ENCODE assay signal across 14 cellular contexts in genomic region chr12:79776111-79776510, GRCh38.
DNase-seq lines count a peak whose midpoint lies in the region; ATAC-seq and TF ChIP-seq lines count a peak whose summit lies in the region.
"Had no signal": no experiment of that assay in that cellular context is flagged by ENCODE, and none has a peak within 500 bp of the region (broad histone marks: within the 10 kb centered on the region; RNA-seq: fewer than 3 reads in every experiment).

No MANE protein-coding gene starts in this region.

- no peaks in the 10 kb centered on the region for H3K4me1 Mint-ChIP-seq in CD4-positive, alpha-beta memory T cell
- H3K4me1 Mint-ChIP-seq: T-cell had no signal

- no peak overlapping the region for H3K4me3 ChIP-seq in cardiac fibroblast (replicated peaks in 1 of 2; ENCODE audit: low read depth in 2 of 2, low read length in 2 of 2)
- H3K4me3 ChIP-seq in left ventricle myocardium inferior = no peak overlapping the region
- H3K4me3 ChIP-seq in testis = no peak overlapping the region
- no peak overlapping the region for H3K4me3 ChIP-seq in CD4-positive, alpha-beta memory T cell (ENCODE audit: low read length in 2 of 2)
- H3K4me3 ChIP-seq: colonic mucosa, GM12878 had no signal

- H3K36me3 ChIP-seq in left ventricle myocardium inferior = peaks cover 40% of the 10 kb centered on the region
- no peaks in the 10 kb centered on the region for H3K36me3 ChIP-seq in testis (ENCODE audit: low read depth, missing control alignments)
- peaks cover 17% of the 10 kb centered on the region for H3K36me3 ChIP-seq in CD4-positive, alpha-beta memory T cell (ENCODE audit: insufficient read depth, low read length)
- H3K36me3 ChIP-seq: colonic mucosa had no signal

- CTCF ChIA-PET in CD4-positive, alpha-beta memory T cell (lab: Charles Lee; ENCODE audit: partially characterized antibody) = interaction anchor here (1.1 kb wide), 1 partner anchor 9 kb away, joined by 4 read pairs; no protein-coding TSS in a partner anchor

- ATAC-seq in GM21381 (IDR thresholded peaks at IDR 0.05; ENCODE audit: unreplicated experiment) = no peak
- ATAC-seq in HG03439 (IDR thresholded peaks at IDR 0.05; ENCODE audit: unreplicated experiment) = no peak
- no peak for ATAC-seq in activated CD4-positive, CD25-positive, alpha-beta regulatory T cell treated with anti-CD3 and anti-CD28 coated beads, Interleukin-2, amount 50 U/mL, for 24 hours
- ATAC-seq: GM12878, T-cell had no signal

- TF ChIP-seq CTCF in cardiac fibroblast (IDR thresholded peaks at IDR 0.05; ENCODE audit: low read depth, low read length) (no peak), left ventricle myocardium inferior (IDR thresholded peaks at IDR 0.05; ENCODE audit: borderline replicate concordance) (no peak), testis (IDR thresholded peaks at IDR 0.05) (no peak)

- no peaks in the 10 kb centered on the region for H3K27me3 Mint-ChIP-seq in CD4-positive, alpha-beta memory T cell
- H3K27me3 Mint-ChIP-seq: T-cell had no signal

- intact Hi-C loops in left ventricle myocardium inferior (cut with micrococcal nuclease) (no loop called here), testis (cut with DNase I; ENCODE audit: low total_unique reads) (no loop called here)
- intact Hi-C loops in CD4-positive, alpha-beta memory T cell (cut with micrococcal nuclease) = no loop called here

- TF ChIP-seq POLR2A in testis (IDR thresholded peaks at IDR 0.05) = no peak

- peak overlapping the region; percentile 21 for H3K27ac ChIP-seq in left ventricle myocardium inferior (replicated peaks)
- H3K27ac ChIP-seq in testis = peak overlapping the region; percentile 3 to 47
- H3K27ac ChIP-seq in CD4-positive, alpha-beta memory T cell (ENCODE audit: low read depth, low read length) = no peak overlapping the region
- H3K27ac ChIP-seq: colonic mucosa had no signal

- DNase-seq in HT1080 (ENCODE audit: low read depth) (peak; percentile 56), cardiac fibroblast (ENCODE audit: low read depth in 2 of 2) (peak; percentile 72 to 76), left ventricle myocardium inferior (no peak), testis (no peak)
- no peak for DNase-seq in CD4-positive, alpha-beta memory T cell
- DNase-seq: activated effector memory CD4-positive, alpha-beta T cell treated with Interleukin-2 at 50 U/mL for 16 hours; colonic mucosa; NCI-H748 treated with DMSO at 0.1 percent for 48 hours; stimulated activated CD8-positive, alpha-beta memory T cell treated with anti-CD3 and anti-CD28 coated beads, Interleukin-4, amount 100 ng/mL, for 48 hours; T-cell had no signal

- peaks cover 29% of the 10 kb centered on the region for H3K4me1 ChIP-seq in left ventricle myocardium inferior
- peaks cover 10% of the 10 kb centered on the region for H3K4me1 ChIP-seq in testis
- no peaks in the 10 kb centered on the region for H3K4me1 ChIP-seq in CD4-positive, alpha-beta memory T cell (ENCODE audit: insufficient read depth, low read length)
- H3K4me1 ChIP-seq: colonic mucosa had no signal

- H3K27ac Mint-ChIP-seq in CD4-positive, alpha-beta memory T cell = no peak overlapping the region

- WGBS in testis, 2 donors = 52 to 71% methylated on average over 1 of the region's 1 CpG

- H3K36me3 Mint-ChIP-seq in CD4-positive, alpha-beta memory T cell = peaks cover 21 to 43% of the 10 kb centered on the region in 2 donors

- POLR2A ChIA-PET in CD4-positive, alpha-beta memory T cell (lab: Charles Lee; ENCODE audit: partially characterized antibody) = no interaction called here

- no peaks in the 10 kb centered on the region for H3K9me3 Mint-ChIP-seq in CD4-positive, alpha-beta memory T cell
- H3K9me3 Mint-ChIP-seq: T-cell had no signal

- H3K9me3 ChIP-seq in left ventricle myocardium inferior (replicated peaks) = no peaks in the 10 kb centered on the region
- no peaks in the 10 kb centered on the region for H3K9me3 ChIP-seq in testis
- no peaks in the 10 kb centered on the region for H3K9me3 ChIP-seq in CD4-positive, alpha-beta memory T cell (ENCODE audit: control insufficient read depth in 1 of 2, low read length in 2 of 2)
- H3K9me3 ChIP-seq: colonic mucosa had no signal

- H3K4me3 Mint-ChIP-seq in CD4-positive, alpha-beta memory T cell = no peak overlapping the region
- H3K4me3 Mint-ChIP-seq: T-cell had no signal

- H3K27me3 ChIP-seq in left ventricle myocardium inferior (ENCODE audit: low read depth) (no peaks in the 10 kb centered on the region), testis (no peaks in the 10 kb centered on the region)
- H3K27me3 ChIP-seq in CD4-positive, alpha-beta memory T cell (ENCODE audit: insufficient read depth, low read length) = no peaks in the 10 kb centered on the region
- H3K27me3 ChIP-seq: colonic mucosa had no signal

Comparison
In these comparisons a context has a peak if more than half of its experiments do, and no peak if none do; other contexts are left out.
1. DNase-seq: peak in HT1080 (single experiment) and cardiac fibroblast (2 of 2); none in left ventricle myocardium inferior (single experiment), testis (single experiment) and CD4-positive, alpha-beta memory T cell (0 of 5).